ENCODE assay signal across 19 cellular contexts in genomic region chr1:240402318-240402717, GRCh38.
DNase-seq lines count a peak whose midpoint lies in the region; ATAC-seq and TF ChIP-seq lines count a peak whose summit lies in the region.
"Had no signal": no experiment of that assay in that cellular context is flagged by ENCODE, and none has a peak within 500 bp of the region (broad histone marks: within the 10 kb centered on the region; RNA-seq: fewer than 3 reads in every experiment).

No MANE protein-coding gene starts in this region.

- intact Hi-C loops in thyroid gland (cut with DNase I): no loop called here

- no peaks in the 10 kb centered on the region for H3K4me1 Mint-ChIP-seq in stimulated activated naive CD8-positive, alpha-beta T cell treated with anti-CD3 and anti-CD28 coated beads, Interleukin-15, amount 100 ng/mL, for 72 hours
- H3K4me1 Mint-ChIP-seq: T-cell had no signal

- H3K9me3 ChIP-seq in thyroid gland: no peaks in the 10 kb centered on the region
- H3K9me3 ChIP-seq: SJCRH30 had no signal

- H3K4me1 ChIP-seq in thyroid gland: peaks cover 23 to 25% of the 10 kb centered on the region in 2 donors
- H3K4me1 ChIP-seq: SJCRH30 had no signal

- H3K27me3 Mint-ChIP-seq in stimulated activated naive CD8-positive, alpha-beta T cell treated with anti-CD3 and anti-CD28 coated beads, Interleukin-15, amount 100 ng/mL, for 72 hours: no peaks in the 10 kb centered on the region
- H3K27me3 Mint-ChIP-seq: T-cell had no signal

- no peak for TF ChIP-seq CTCF in thyroid gland (IDR thresholded peaks at IDR 0.05)

- DNase-seq in GM03348 (ENCODE audit: low spot score) (peak; percentile 35), RPMI7951 (ENCODE audit: low read depth) (peak; percentile 46), fibroblast of peridontal ligament (ENCODE audit: extremely low read depth) (peak; percentile 75), thyroid gland (no peak), DMS79 (lab: John Stamatoyannopoulos, UW) (no peak)
- DNase-seq in stimulated activated naive CD8-positive, alpha-beta T cell treated with anti-CD3 and anti-CD28 coated beads, Interleukin-15, amount 100 ng/mL, for 72 hours: no peak
- DNase-seq: DMS153, Karpas-422, NCI-H1092 treated with DMSO at 0.1 percent for 48 hours, NCI-H1436, NCI-H187, NCI-H2107, NCI-H524, NCI-H748 treated with DMSO at 0.1 percent for 48 hours, PC-3, SJCRH30, T-cell had no signal

- ATAC-seq in stimulated activated naive CD8-positive, alpha-beta T cell treated with anti-CD3 and anti-CD28 coated beads, Interleukin-15, amount 100 ng/mL, for 72 hours: no peak
- no peak for ATAC-seq in GM19395 (IDR thresholded peaks at IDR 0.05; ENCODE audit: unreplicated experiment)
- ATAC-seq: PC-3, Right ventricle myocardium inferior, T-cell had no signal

- no peaks in the 10 kb centered on the region for H3K36me3 ChIP-seq in thyroid gland
- H3K36me3 ChIP-seq: SJCRH30 had no signal

- H3K9me3 Mint-ChIP-seq in stimulated activated naive CD8-positive, alpha-beta T cell treated with anti-CD3 and anti-CD28 coated beads, Interleukin-15, amount 100 ng/mL, for 72 hours: peaks cover 0 to 7% of the 10 kb centered on the region in 2 donors

- TF ChIP-seq POLR2A in thyroid gland (IDR thresholded peaks at IDR 0.05): no peak

- no peak overlapping the region for H3K27ac Mint-ChIP-seq in stimulated activated naive CD8-positive, alpha-beta T cell treated with anti-CD3 and anti-CD28 coated beads, Interleukin-15, amount 100 ng/mL, for 72 hours
- H3K27ac Mint-ChIP-seq: T-cell had no signal

- 76 to 80% methylated on average over 4 of the region's 4 CpGs for WGBS in thyroid gland, 2 donors

- H3K27ac ChIP-seq in thyroid gland: peak overlapping the region; percentile 71 to 83 (median 83)
- H3K27ac ChIP-seq: SJCRH30 had no signal

- no peak overlapping the region for H3K4me3 Mint-ChIP-seq in stimulated activated naive CD8-positive, alpha-beta T cell treated with anti-CD3 and anti-CD28 coated beads, Interleukin-15, amount 100 ng/mL, for 72 hours
- H3K4me3 Mint-ChIP-seq: T-cell had no signal

- no peak overlapping the region for H3K4me3 ChIP-seq in thyroid gland (replicated peaks in 1 of 3)
- H3K4me3 ChIP-seq: SJCRH30 had no signal

- H3K27me3 ChIP-seq in thyroid gland: no peaks in the 10 kb centered on the region
- H3K27me3 ChIP-seq: SJCRH30 had no signal

Comparison
In these comparisons a context has a peak if more than half of its experiments do, and no peak if none do; other contexts are left out.
1. DNase-seq: peak in GM03348 (single experiment), RPMI7951 (single experiment) and fibroblast of peridontal ligament (single experiment); none in thyroid gland (0 of 2), stimulated activated naive CD8-positive, alpha-beta T cell treated with anti-CD3 and anti-CD28 coated beads, Interleukin-15, amount 100 ng/mL, for 72 hours (0 of 2) and DMS79 (single experiment).